Comparison of ENCODE assay signal across 31 cellular contexts in the genomic region with DNA sequence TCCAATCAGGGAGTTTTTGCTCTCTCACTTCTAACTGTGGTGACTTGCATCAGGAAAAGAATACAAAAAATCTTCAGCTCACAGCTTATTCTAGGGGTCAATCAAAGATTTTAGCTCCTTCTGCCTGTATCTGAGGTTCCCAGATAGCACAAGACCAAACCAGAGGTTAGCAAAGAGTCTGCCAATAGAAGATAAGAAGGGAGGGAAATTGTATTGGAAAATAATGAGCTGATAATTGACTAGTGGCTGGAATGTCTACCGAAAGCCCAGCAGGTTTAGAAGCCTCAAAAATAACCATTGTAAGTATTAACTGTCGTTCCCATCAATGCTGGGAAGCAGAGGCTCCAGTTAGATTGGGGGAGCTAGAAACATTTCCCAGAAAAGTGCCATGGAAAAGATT. TPM values are rescaled to one million over a fixed set of nuclear protein-coding genes. Genes with fewer than 3 reads are reported as not detected.
"Had no signal": no experiment of that assay in that cellular context is flagged by ENCODE, and none has a peak within 500 bp of the region (broad histone marks: within the 10 kb centered on the region; RNA-seq: fewer than 3 reads in every experiment).

No MANE protein-coding gene starts in this region.

- H3K9me3 ChIP-seq: breast epithelium, psoas muscle, sigmoid colon, upper lobe of left lung, vagina had no signal

- H3K9ac ChIP-seq: parathyroid adenoma had no signal

- H3K36me3 Mint-ChIP-seq: stimulated activated effector memory CD8-positive, alpha-beta T cell treated with anti-CD3 and anti-CD28 coated beads, Interleukin-12 subunit alpha, Interleukin-12 subunit beta, amount 100 ng/mL, for 72 hours had no signal

- H3K9me3 Mint-ChIP-seq: activated T-cell treated with anti-CD3 and anti-CD28 coated beads, Interleukin-2, amount 50 U/mL, for 4 hours; stimulated activated effector memory CD8-positive, alpha-beta T cell treated with anti-CD3 and anti-CD28 coated beads, Interleukin-12 subunit alpha, Interleukin-12 subunit beta, amount 100 ng/mL, for 72 hours had no signal

- DNase-seq: activated CD4-positive, alpha-beta T cell treated with anti-CD3 and anti-CD28 coated beads, Interleukin-2, amount 50 U/mL, for 1 hour; activated CD8-positive, alpha-beta T cell treated with anti-CD3 and anti-CD28 coated beads for 36 hours; activated gamma-delta T cell treated with Interleukin-2 at 50 U/mL for 16 hours; activated naive CD4-positive, alpha-beta T cell treated with anti-CD3 and anti-CD28 coated beads, Interleukin-2, amount 50 U/mL, for 16 hours; activated naive CD8-positive, alpha-beta T cell treated with anti-CD3 and anti-CD28 coated beads, Interleukin-2, amount 50 U/mL, for 24 hours; activated T-cell treated with anti-CD3 and anti-CD28 coated beads, Interleukin-2, amount 50 U/mL, for 4 hours; amygdala; central memory CD4-positive, alpha-beta T cell; effector CD4-positive, alpha-beta T cell; esophagus squamous epithelium; foreskin melanocyte; left cardiac atrium; left ventricle myocardium superior; naive thymus-derived CD8-positive, alpha-beta T cell; occipital lobe; psoas muscle; sigmoid colon; small intestine; stimulated activated CD4-positive, alpha-beta T cell treated with anti-CD3 and anti-CD28 coated beads, Interleukin-4, amount 100 ng/mL, for 24 hours; stimulated activated naive CD8-positive, alpha-beta T cell treated with anti-CD3 and anti-CD28 coated beads, Interleukin-15, amount 100 ng/mL, for 72 hours; substantia nigra; upper lobe of left lung had no signal

- H3K27me3 ChIP-seq: breast epithelium, sigmoid colon, upper lobe of left lung, vagina had no signal

- H3K4me3 ChIP-seq: breast epithelium, esophagus squamous epithelium, psoas muscle, sigmoid colon, upper lobe of left lung, vagina had no signal

- H3K4me1 ChIP-seq: breast epithelium, parathyroid adenoma, psoas muscle, sigmoid colon, upper lobe of left lung had no signal

- H3K4me1 Mint-ChIP-seq: activated naive CD8-positive, alpha-beta T cell treated with anti-CD3 and anti-CD28 coated beads, Interleukin-2, amount 50 U/mL, for 24 hours; activated T-helper 17 cell treated with anti-CD3 and anti-CD28 coated beads, Interleukin-2, amount 50 U/mL, for 72 hours; naive thymus-derived CD8-positive, alpha-beta T cell; stimulated activated effector memory CD8-positive, alpha-beta T cell treated with anti-CD3 and anti-CD28 coated beads, Interleukin-12 subunit alpha, Interleukin-12 subunit beta, amount 100 ng/mL, for 72 hours; stimulated activated naive CD8-positive, alpha-beta T cell treated with anti-CD3 and anti-CD28 coated beads, Interleukin-15, amount 100 ng/mL, for 72 hours had no signal

- H3K27ac ChIP-seq: breast epithelium, epithelial cell of prostate, esophagus squamous epithelium, parathyroid adenoma, psoas muscle, sigmoid colon, upper lobe of left lung, vagina had no signal

- H3K4me3 Mint-ChIP-seq: activated CD8-positive, alpha-beta T cell treated with anti-CD3 and anti-CD28 coated beads for 36 hours; activated naive CD8-positive, alpha-beta T cell treated with anti-CD3 and anti-CD28 coated beads, Interleukin-2, amount 50 U/mL, for 24 hours; activated T-cell treated with anti-CD3 and anti-CD28 coated beads, Interleukin-2, amount 50 U/mL, for 4 hours; activated T-helper 17 cell treated with anti-CD3 and anti-CD28 coated beads, Interleukin-2, amount 50 U/mL, for 72 hours; dendritic cell treated with granulocyte-macrophage colony-stimulating factor and Interleukin-4, amounts not matched to agents 40 ng/mL and 50 ng/mL, for 4 days; mesothelial cell of epicardium; naive thymus-derived CD8-positive, alpha-beta T cell; neural crest cell; stimulated activated effector memory CD8-positive, alpha-beta T cell treated with anti-CD3 and anti-CD28 coated beads, Interleukin-12 subunit alpha, Interleukin-12 subunit beta, amount 100 ng/mL, for 72 hours; stimulated activated naive CD8-positive, alpha-beta T cell treated with anti-CD3 and anti-CD28 coated beads, Interleukin-15, amount 100 ng/mL, for 72 hours had no signal

- H3K36me3 ChIP-seq: breast epithelium, esophagus squamous epithelium, sigmoid colon, upper lobe of left lung, vagina had no signal

- ATAC-seq: activated CD8-positive, alpha-beta T cell treated with anti-CD3 and anti-CD28 coated beads for 36 hours; activated naive CD8-positive, alpha-beta T cell treated with anti-CD3 and anti-CD28 coated beads, Interleukin-2, amount 50 U/mL, for 24 hours; activated T-cell treated with anti-CD3 and anti-CD28 coated beads, Interleukin-2, amount 50 U/mL, for 4 hours; activated T-helper 17 cell treated with anti-CD3 and anti-CD28 coated beads, Interleukin-2, amount 50 U/mL, for 72 hours; left cardiac atrium; left ventricle myocardium superior; naive thymus-derived CD8-positive, alpha-beta T cell; psoas muscle; stimulated activated effector memory CD8-positive, alpha-beta T cell treated with anti-CD3 and anti-CD28 coated beads, Interleukin-12 subunit alpha, Interleukin-12 subunit beta, amount 100 ng/mL, for 72 hours; stimulated activated naive CD8-positive, alpha-beta T cell treated with anti-CD3 and anti-CD28 coated beads, Interleukin-15, amount 100 ng/mL, for 72 hours had no signal

- H3K27ac Mint-ChIP-seq: activated CD8-positive, alpha-beta T cell treated with anti-CD3 and anti-CD28 coated beads for 36 hours; activated naive CD8-positive, alpha-beta T cell treated with anti-CD3 and anti-CD28 coated beads, Interleukin-2, amount 50 U/mL, for 24 hours; activated T-helper 17 cell treated with anti-CD3 and anti-CD28 coated beads, Interleukin-2, amount 50 U/mL, for 72 hours; dendritic cell treated with granulocyte-macrophage colony-stimulating factor and Interleukin-4, amounts not matched to agents 40 ng/mL and 50 ng/mL, for 4 days; naive thymus-derived CD8-positive, alpha-beta T cell; stimulated activated effector memory CD8-positive, alpha-beta T cell treated with anti-CD3 and anti-CD28 coated beads, Interleukin-12 subunit alpha, Interleukin-12 subunit beta, amount 100 ng/mL, for 72 hours; stimulated activated naive CD8-positive, alpha-beta T cell treated with anti-CD3 and anti-CD28 coated beads, Interleukin-15, amount 100 ng/mL, for 72 hours had no signal

RNA-seq across cellular contexts. Expression of a gene that starts 26.3 kb away (rescaled TPM):
- total RNA-seq: naive thymus-derived CD8-positive, alpha-beta T cell had no signal
